ENCODE assay signal across 8 cellular contexts in the genomic region with DNA sequence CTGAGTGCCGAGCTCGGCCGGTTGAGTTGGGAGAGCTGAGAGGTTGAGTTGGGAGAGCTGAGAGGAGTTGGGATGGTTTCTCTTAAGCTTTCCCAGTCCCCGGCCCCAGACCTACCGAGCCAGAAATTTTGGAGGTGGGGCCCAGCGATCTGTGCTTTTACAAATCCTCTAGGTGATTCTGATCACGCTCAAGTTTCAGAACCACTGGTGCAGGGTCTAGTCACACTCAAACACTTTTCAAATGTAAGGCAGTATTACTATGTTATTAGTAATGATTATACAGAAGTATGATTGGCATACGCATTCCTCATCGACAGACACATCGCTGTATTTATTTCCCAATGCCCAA. TPM values are rescaled to one million over a fixed set of nuclear protein-coding genes. Genes with fewer than 3 reads are reported as not detected.
DNase-seq lines count a peak whose midpoint lies in the region; ATAC-seq and TF ChIP-seq lines count a peak whose summit lies in the region.

No MANE protein-coding gene starts in this region.

- peak overlapping the region; percentile 97 for H3K4me3 Mint-ChIP-seq in activated B cell treated with CpG ODN at 0.5 μM for 24 hours

- no peak for TF ChIP-seq POLR2A in HCT116 (IDR thresholded peaks at IDR 0.05; ENCODE audit: borderline replicate concordance, extremely low read depth, insufficient read depth, insufficient read length)

- peak overlapping the region; percentile 82 to 99 for H3K4me3 ChIP-seq in HCT116 (replicated peaks in 1 of 2; ENCODE audit: low read depth in 1 of 2, low read length in 2 of 2)
- peak overlapping the region; percentile 92 for H3K4me3 ChIP-seq in left ventricle myocardium inferior
- H3K4me3 ChIP-seq in skin epidermis, result peak overlapping the region; percentile 65 to 96 (median 89)

- no peaks in the 10 kb centered on the region for H3K9me3 ChIP-seq in HCT116 (ENCODE audit: control insufficient read depth in 1 of 2, insufficient read depth in 1 of 2, low read depth in 1 of 2, low read length in 2 of 2)
- no peaks in the 10 kb centered on the region for H3K9me3 ChIP-seq in left ventricle myocardium inferior (replicated peaks)

- H3K4me1 ChIP-seq in HCT116 (ENCODE audit: control insufficient read depth in 1 of 2, insufficient read depth in 2 of 2, low read length in 2 of 2), result peaks cover 3 to 14% of the 10 kb centered on the region in 2 experiments; a peak in 3 of 4 replicates
- peaks cover 52% of the 10 kb centered on the region for H3K4me1 ChIP-seq in left ventricle myocardium inferior

- no peaks in the 10 kb centered on the region for H3K27me3 Mint-ChIP-seq in activated B cell treated with CpG ODN at 0.5 μM for 24 hours

- peaks cover 71% of the 10 kb centered on the region for H3K4me1 Mint-ChIP-seq in activated B cell treated with CpG ODN at 0.5 μM for 24 hours

- BruUV-seq in HCT116 (replicated peaks; lab: Mats Ljungman, UMichigan), result no TSS peak

- RAD21 ChIA-PET in HCT116 (lab: Charles Lee; ENCODE audit: low non-redundant PET in 1 of 2, low total read pairs in 2 of 2, uncharacterized antibody in 2 of 2, unreplicated experiment in 2 of 2), result no interaction called here

- POLR2A ChIA-PET in HCT116 (lab: Charles Lee), result interaction anchor here (0.6 to 1.1 kb wide), 2 partner anchors 55 to 598 kb away, joined by 3 to 4 read pairs; no protein-coding TSS in a partner anchor
- POLR2A ChIA-PET in activated B cell treated with CpG ODN at 0.5 μM for 24 hours (lab: Charles Lee), result interaction anchor here (0.6 to 1.6 kb wide), 7 partner anchors 33 to 587 kb away, joined by 3 to 10 read pairs (median 4); no protein-coding TSS in a partner anchor

- ATAC-seq in HCT116 (peak; percentile 9), activated B cell treated with CpG ODN at 0.5 μM for 24 hours (ENCODE audit: low read depth) (peak; percentile 4), HG03095 (IDR thresholded peaks at IDR 0.05; ENCODE audit: unreplicated experiment) (no peak)

- H3K9me2 ChIP-seq in HCT116 (ENCODE audit: insufficient read depth), result no peaks in the 10 kb centered on the region

- H3K27me3 ChIP-seq in HCT116 (ENCODE audit: insufficient read depth, low read length) (no peaks in the 10 kb centered on the region), left ventricle myocardium inferior (ENCODE audit: low read depth) (no peaks in the 10 kb centered on the region)

- no peak for TF ChIP-seq RAD21 in HCT116 (IDR thresholded peaks at IDR 0.05; ENCODE audit: low read depth)

- peak overlapping the region; percentile 93 for H3K27ac Mint-ChIP-seq in activated B cell treated with CpG ODN at 0.5 μM for 24 hours

- peak overlapping the region; percentile 80 for H3K4me2 ChIP-seq in HCT116 (ENCODE audit: low read length)

- H4K20me1 ChIP-seq in HCT116 (ENCODE audit: insufficient read depth), result peaks cover 10% of the 10 kb centered on the region; the same call in 1 of the 2 replicates

- peaks cover 14% of the 10 kb centered on the region for H3K36me3 Mint-ChIP-seq in activated B cell treated with CpG ODN at 0.5 μM for 24 hours (ENCODE audit: low read depth)

- intact Hi-C loops in HCT116 (cut with micrococcal nuclease), result no loop called here
- intact Hi-C loops in activated B cell treated with CpG ODN at 0.5 μM for 24 hours (cut with micrococcal nuclease), result loop anchor here (5.0 kb wide), 1 partner anchor 37 kb away; no protein-coding TSS in a partner anchor
- intact Hi-C loops in left ventricle myocardium inferior (cut with micrococcal nuclease), result loop anchor here (5.0 kb wide), 1 partner anchor 37 kb away; no protein-coding TSS in a partner anchor

- peak overlapping the region; percentile 83 for H3K9ac ChIP-seq in HCT116 (ENCODE audit: low read length)

- CTCF ChIA-PET in HCT116 (lab: Charles Lee) (interaction anchor here (0.6 to 1.4 kb wide), 4 partner anchors 13 to 90 kb away, joined by 3 to 4 read pairs (median 4); no protein-coding TSS in a partner anchor), activated B cell treated with CpG ODN at 0.5 μM for 24 hours (lab: Charles Lee) (interaction anchor here (1.0 to 1.2 kb wide), 2 partner anchors 36 to 90 kb away, joined by 3 to 6 read pairs; no protein-coding TSS in a partner anchor)

- no peaks in the 10 kb centered on the region for H3K9me3 Mint-ChIP-seq in activated B cell treated with CpG ODN at 0.5 μM for 24 hours

- DNase-seq in HCT116 (ENCODE audit: low read depth, low spot score) (no peak), activated B cell treated with CpG ODN at 0.5 μM for 24 hours (no peak), left ventricle myocardium inferior (no peak), COR-L47 (lab: John Stamatoyannopoulos, UW) (no peak), NCI-H446 (lab: John Stamatoyannopoulos, UW) (no peak)
- DNase-seq in stimulated activated naive CD4-positive, alpha-beta T cell (lab: John Stamatoyannopoulos, UW), result no peak

- peaks cover 47% of the 10 kb centered on the region for H3K79me2 ChIP-seq in HCT116 (ENCODE audit: insufficient read depth, low read length)

- H3K36me3 ChIP-seq in HCT116 (ENCODE audit: control insufficient read depth in 1 of 2, insufficient read depth in 2 of 2, low read length in 2 of 2), result no peaks in the 10 kb centered on the region
- no peaks in the 10 kb centered on the region for H3K36me3 ChIP-seq in left ventricle myocardium inferior

- H3K27ac ChIP-seq in HCT116 (ENCODE audit: low read depth, low read length) (no peak overlapping the region), left ventricle myocardium inferior (replicated peaks) (peak overlapping the region; percentile 90), skin epidermis (peak overlapping the region in 17 of 21 experiments; percentile 84 to 99 (median 92))

- H2AFZ ChIP-seq in HCT116 (ENCODE audit: low read depth, low read length, poor library complexity, severe bottlenecking), result peak overlapping the region; percentile 91

- TF ChIP-seq CTCF in HCT116 (IDR thresholded peaks at IDR 0.05 in 2 of 3, conservative IDR thresholded peaks at IDR 0.05 in 1 of 3; ENCODE audit: borderline replicate concordance in 1 of 3, insufficient read depth in 1 of 3, low read depth in 2 of 3, low read length in 2 of 3) (no peak), activated B cell treated with CpG ODN at 0.5 μM for 24 hours (IDR thresholded peaks at IDR 0.05) (no peak), left ventricle myocardium inferior (IDR thresholded peaks at IDR 0.05; ENCODE audit: borderline replicate concordance) (no peak)

TF ChIP-seq in HCT116, 20 proteins besides CTCF, POLR2A, EP300 and RAD21 (continues in another document):
- TF ChIP-seq SP1 (IDR thresholded peaks at IDR 0.05; ENCODE audit: low read depth) (no peak), EZH2phosphoT487 (IDR thresholded peaks at IDR 0.05; ENCODE audit: borderline replicate concordance) (no peak), ZNF274 (IDR thresholded peaks at IDR 0.05; ENCODE audit: low read depth, low read length) (no peak), ZFX (IDR thresholded peaks at IDR 0.05) (no peak), JUND (IDR thresholded peaks at IDR 0.05) (no peak), SRF (IDR thresholded peaks at IDR 0.05; ENCODE audit: low read depth) (no peak), CBX3 (IDR thresholded peaks at IDR 0.05; ENCODE audit: low read depth) (no peak), EGR1 (IDR thresholded peaks at IDR 0.05; ENCODE audit: low read depth) (no peak), POLR2AphosphoS5 (IDR thresholded peaks at IDR 0.05; ENCODE audit: low read depth, low read length) (no peak), TCF7L2 (IDR thresholded peaks at IDR 0.05; ENCODE audit: borderline replicate concordance, extremely low read depth, insufficient read depth, insufficient read length) (no peak), EZH2 (IDR thresholded peaks at IDR 0.05) (no peak)
- TF ChIP-seq, protein P1, sequence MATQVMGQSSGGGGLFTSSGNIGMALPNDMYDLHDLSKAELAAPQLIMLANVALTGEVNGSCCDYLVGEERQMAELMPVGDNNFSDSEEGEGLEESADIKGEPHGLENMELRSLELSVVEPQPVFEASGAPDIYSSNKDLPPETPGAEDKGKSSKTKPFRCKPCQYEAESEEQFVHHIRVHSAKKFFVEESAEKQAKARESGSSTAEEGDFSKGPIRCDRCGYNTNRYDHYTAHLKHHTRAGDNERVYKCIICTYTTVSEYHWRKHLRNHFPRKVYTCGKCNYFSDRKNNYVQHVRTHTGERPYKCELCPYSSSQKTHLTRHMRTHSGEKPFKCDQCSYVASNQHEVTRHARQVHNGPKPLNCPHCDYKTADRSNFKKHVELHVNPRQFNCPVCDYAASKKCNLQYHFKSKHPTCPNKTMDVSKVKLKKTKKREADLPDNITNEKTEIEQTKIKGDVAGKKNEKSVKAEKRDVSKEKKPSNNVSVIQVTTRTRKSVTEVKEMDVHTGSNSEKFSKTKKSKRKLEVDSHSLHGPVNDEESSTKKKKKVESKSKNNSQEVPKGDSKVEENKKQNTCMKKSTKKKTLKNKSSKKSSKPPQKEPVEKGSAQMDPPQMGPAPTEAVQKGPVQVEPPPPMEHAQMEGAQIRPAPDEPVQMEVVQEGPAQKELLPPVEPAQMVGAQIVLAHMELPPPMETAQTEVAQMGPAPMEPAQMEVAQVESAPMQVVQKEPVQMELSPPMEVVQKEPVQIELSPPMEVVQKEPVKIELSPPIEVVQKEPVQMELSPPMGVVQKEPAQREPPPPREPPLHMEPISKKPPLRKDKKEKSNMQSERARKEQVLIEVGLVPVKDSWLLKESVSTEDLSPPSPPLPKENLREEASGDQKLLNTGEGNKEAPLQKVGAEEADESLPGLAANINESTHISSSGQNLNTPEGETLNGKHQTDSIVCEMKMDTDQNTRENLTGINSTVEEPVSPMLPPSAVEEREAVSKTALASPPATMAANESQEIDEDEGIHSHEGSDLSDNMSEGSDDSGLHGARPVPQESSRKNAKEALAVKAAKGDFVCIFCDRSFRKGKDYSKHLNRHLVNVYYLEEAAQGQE (IDR thresholded peaks at IDR 0.05; ENCODE audit: low read depth), result no peak
- TF ChIP-seq, protein P2, sequence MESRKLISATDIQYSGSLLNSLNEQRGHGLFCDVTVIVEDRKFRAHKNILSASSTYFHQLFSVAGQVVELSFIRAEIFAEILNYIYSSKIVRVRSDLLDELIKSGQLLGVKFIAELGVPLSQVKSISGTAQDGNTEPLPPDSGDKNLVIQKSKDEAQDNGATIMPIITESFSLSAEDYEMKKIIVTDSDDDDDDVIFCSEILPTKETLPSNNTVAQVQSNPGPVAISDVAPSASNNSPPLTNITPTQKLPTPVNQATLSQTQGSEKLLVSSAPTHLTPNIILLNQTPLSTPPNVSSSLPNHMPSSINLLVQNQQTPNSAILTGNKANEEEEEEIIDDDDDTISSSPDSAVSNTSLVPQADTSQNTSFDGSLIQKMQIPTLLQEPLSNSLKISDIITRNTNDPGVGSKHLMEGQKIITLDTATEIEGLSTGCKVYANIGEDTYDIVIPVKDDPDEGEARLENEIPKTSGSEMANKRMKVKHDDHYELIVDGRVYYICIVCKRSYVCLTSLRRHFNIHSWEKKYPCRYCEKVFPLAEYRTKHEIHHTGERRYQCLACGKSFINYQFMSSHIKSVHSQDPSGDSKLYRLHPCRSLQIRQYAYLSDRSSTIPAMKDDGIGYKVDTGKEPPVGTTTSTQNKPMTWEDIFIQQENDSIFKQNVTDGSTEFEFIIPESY (IDR thresholded peaks at IDR 0.05; ENCODE audit: extremely low read depth, insufficient replicate concordance, low read length), result no peak

RNA-seq across cellular contexts. Expression of a gene that starts 0.3 kb away (rescaled TPM):
- 69.2 TPM for total RNA-seq in HCT116 (2021; ENCODE audit: unreplicated experiment)
- 58.9 and 70.1 TPM in 2 replicates for polyA plus RNA-seq in HCT116 (2012)
- total RNA-seq in activated B cell treated with CpG ODN at 0.5 μM for 24 hours, result 92.4 and 105 TPM in 2 replicates
- total RNA-seq in left ventricle myocardium inferior, result 48.6 TPM
